In the genomic region with DNA sequence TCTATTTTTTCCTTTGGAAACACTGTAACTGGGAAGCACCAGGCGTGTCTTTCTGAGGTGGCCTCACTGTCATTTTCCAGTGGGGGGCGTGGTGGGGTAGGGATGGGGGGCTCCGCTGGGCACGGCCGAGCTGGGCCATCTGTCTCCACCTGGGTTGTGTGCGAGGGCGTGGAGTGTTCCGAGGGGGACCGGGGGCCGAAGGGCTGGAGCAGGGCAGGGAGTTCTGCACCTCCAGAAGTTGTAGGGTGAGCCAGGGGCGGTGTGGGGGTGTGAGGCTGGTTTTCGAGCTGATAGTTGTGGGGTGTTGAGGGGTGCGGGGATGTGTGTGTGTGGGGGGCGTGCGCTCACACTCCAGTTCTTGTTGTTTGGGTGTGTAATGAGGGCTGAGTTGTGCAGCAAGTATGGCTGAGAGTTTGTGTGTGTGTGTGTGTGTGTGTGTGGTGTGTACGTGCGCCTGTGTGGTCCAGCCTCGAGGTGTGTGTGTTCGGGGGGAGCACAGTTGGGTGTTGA, we compare ENCODE assay signal across 7 cellular contexts. TPM values are rescaled to one million over a fixed set of nuclear protein-coding genes. Genes with fewer than 3 reads are reported as not detected.
DNase-seq lines count a peak whose midpoint lies in the region; ATAC-seq, FAIRE-seq and TF ChIP-seq lines count a peak whose summit lies in the region.

No MANE protein-coding gene starts in this region.

- intact Hi-C loops in kidney (cut with DNase I) = no loop called here

- H3K9ac ChIP-seq in HUES6 (ENCODE audit: low read length) (peak overlapping the region; percentile 99), kidney (ENCODE audit: low read length in 2 of 2) (peak overlapping the region; percentile 49 to 82), subcutaneous abdominal adipose tissue (ENCODE audit: low read length in 5 of 5) (peak overlapping the region; percentile 61 to 84 (median 65))

- ATAC-seq in activated naive CD8-positive, alpha-beta T cell treated with anti-CD3 and anti-CD28 coated beads, Interleukin-2, amount 10 ng/mL, durations not matched to agents 7 days and 5 days (ENCODE audit: low read depth) = peak; percentile 33
- ATAC-seq in HG03432 (IDR thresholded peaks at IDR 0.05; ENCODE audit: unreplicated experiment) = no peak

- peaks cover 3% of the 10 kb centered on the region for H3K36me3 Mint-ChIP-seq in activated naive CD8-positive, alpha-beta T cell treated with anti-CD3 and anti-CD28 coated beads, Interleukin-2, amount 10 ng/mL, durations not matched to agents 7 days and 5 days

- POLR2A ChIA-PET in activated naive CD8-positive, alpha-beta T cell treated with anti-CD3 and anti-CD28 coated beads, Interleukin-2, amount 10 ng/mL, durations not matched to agents 7 days and 5 days (lab: Charles Lee) = interaction anchor here (0.7 to 3.5 kb wide), 6 partner anchors 9 to 156 kb away, joined by 3 to 29 read pairs (median 4); partner anchors contain the start of gene UBE2L6

- H3K4me1 Mint-ChIP-seq in activated naive CD8-positive, alpha-beta T cell treated with anti-CD3 and anti-CD28 coated beads, Interleukin-2, amount 10 ng/mL, durations not matched to agents 7 days and 5 days = peaks cover 19% of the 10 kb centered on the region

- FAIRE-seq in kidney (lab: Jason Lieb, UNC) = no peak

- H3K27me3 Mint-ChIP-seq in activated naive CD8-positive, alpha-beta T cell treated with anti-CD3 and anti-CD28 coated beads, Interleukin-2, amount 10 ng/mL, durations not matched to agents 7 days and 5 days = peaks cover 22% of the 10 kb centered on the region

- H3K9me3 Mint-ChIP-seq in activated naive CD8-positive, alpha-beta T cell treated with anti-CD3 and anti-CD28 coated beads, Interleukin-2, amount 10 ng/mL, durations not matched to agents 7 days and 5 days = no peaks in the 10 kb centered on the region

- H3K4me1 ChIP-seq in HUES6 (ENCODE audit: control insufficient read depth, insufficient read depth, low read length) (peaks cover 42% of the 10 kb centered on the region), kidney (ENCODE audit: control insufficient read depth in 1 of 2, insufficient read depth in 1 of 2, low read depth in 1 of 2, low read length in 2 of 2) (peaks cover 0 to 12% of the 10 kb centered on the region in 2 donors), subcutaneous abdominal adipose tissue (ENCODE audit: control insufficient read depth in 5 of 5, insufficient read depth in 5 of 5, low read length in 5 of 5) (peaks cover 4 to 30% (median 28%) of the 10 kb centered on the region in 5 donors)

- H3K4me3 Mint-ChIP-seq in activated naive CD8-positive, alpha-beta T cell treated with anti-CD3 and anti-CD28 coated beads, Interleukin-2, amount 10 ng/mL, durations not matched to agents 7 days and 5 days = peak overlapping the region; percentile 99

- H3K9me3 ChIP-seq in HUES6 (ENCODE audit: control insufficient read depth, insufficient read depth, low read depth, low read length) (no peaks in the 10 kb centered on the region), kidney (ENCODE audit: control insufficient read depth in 1 of 2, low read length in 2 of 2) (no peaks in the 10 kb centered on the region), subcutaneous abdominal adipose tissue (ENCODE audit: control insufficient read depth in 5 of 5, low read length in 5 of 5) (no peaks in the 10 kb centered on the region)

- TF ChIP-seq CTCF in kidney (IDR thresholded peaks at IDR 0.05; ENCODE audit: borderline replicate concordance, extremely low read depth, insufficient read depth) = no peak

- peak; percentile 43 for DNase-seq in activated naive CD8-positive, alpha-beta T cell treated with anti-CD3 and anti-CD28 coated beads, Interleukin-2, amount 10 ng/mL, durations not matched to agents 7 days and 5 days
- no peak for DNase-seq in kidney
- DNase-seq in activated CD4-positive, CD25-positive, alpha-beta regulatory T cell treated with anti-CD3 and anti-CD28 coated beads, Interleukin-2, amount 50 U/mL, for 72 hours = no peak
- DNase-seq in NCI-H2196 treated with DMSO at 0.1 percent for 48 hours (lab: John Stamatoyannopoulos, UW; ENCODE audit: unreplicated experiment) = no peak

- H3K36me3 ChIP-seq in HUES6 (ENCODE audit: control insufficient read depth, insufficient read depth, low read length) (peaks cover 37% of the 10 kb centered on the region), kidney (ENCODE audit: control insufficient read depth in 1 of 2, insufficient read depth in 2 of 2, low read length in 2 of 2) (no peaks in the 10 kb centered on the region), subcutaneous abdominal adipose tissue (ENCODE audit: control insufficient read depth in 5 of 5, insufficient read depth in 5 of 5, low read length in 5 of 5) (no peaks in the 10 kb centered on the region)

- peak overlapping the region; percentile 88 for H3K27ac Mint-ChIP-seq in activated naive CD8-positive, alpha-beta T cell treated with anti-CD3 and anti-CD28 coated beads, Interleukin-2, amount 10 ng/mL, durations not matched to agents 7 days and 5 days

- H3K27me3 ChIP-seq in HUES6 (ENCODE audit: control insufficient read depth, insufficient read depth, low read length) (no peaks in the 10 kb centered on the region), subcutaneous abdominal adipose tissue (ENCODE audit: control insufficient read depth in 5 of 5, insufficient read depth in 4 of 5, low read length in 5 of 5) (peaks cover 0 to 6% (median 0%) of the 10 kb centered on the region in 5 donors)

- H3K27ac ChIP-seq in HUES6 (ENCODE audit: low read depth, low read length) (peak overlapping the region; percentile 100), kidney (ENCODE audit: low read depth in 2 of 2, low read length in 2 of 2) (peak overlapping the region; percentile 86 to 88), subcutaneous abdominal adipose tissue (ENCODE audit: low read depth, low read length) (peak overlapping the region; percentile 41)

- H3K4me3 ChIP-seq in HUES6 (ENCODE audit: low read depth, low read length) (peak overlapping the region; percentile 96), kidney (ENCODE audit: low read length in 2 of 2) (peak overlapping the region; percentile 79 to 93), subcutaneous abdominal adipose tissue (ENCODE audit: low read depth in 1 of 5, low read length in 5 of 5) (peak overlapping the region; percentile 81 to 90 (median 86))

RNA-seq across cellular contexts. Expression of gene YPEL4, which starts 10.8 kb away (rescaled TPM):
- total RNA-seq in activated naive CD8-positive, alpha-beta T cell treated with anti-CD3 and anti-CD28 coated beads, Interleukin-2, amount 10 ng/mL, durations not matched to agents 7 days and 5 days = 1 to 10 TPM; 6.9 to 7.1 TPM
- total RNA-seq in kidney = 0.82 TPM
- 0.88 TPM for polyA plus RNA-seq in kidney (ENCODE audit: insufficient read depth, low read depth, low replicate concordance)

RNA-seq across cellular contexts. Expression of gene CLP1, which starts 18.7 kb away (rescaled TPM):
- total RNA-seq in activated naive CD8-positive, alpha-beta T cell treated with anti-CD3 and anti-CD28 coated beads, Interleukin-2, amount 10 ng/mL, durations not matched to agents 7 days and 5 days = 10 to 100 TPM; 17.3 to 18.2 TPM
- 12.2 TPM for total RNA-seq in kidney
- polyA plus RNA-seq in kidney (ENCODE audit: insufficient read depth, low read depth, low replicate concordance) = 8.5 TPM

RNA-seq across cellular contexts. Expression of gene ZDHHC5, which starts 29.0 kb away (rescaled TPM):
- total RNA-seq in activated naive CD8-positive, alpha-beta T cell treated with anti-CD3 and anti-CD28 coated beads, Interleukin-2, amount 10 ng/mL, durations not matched to agents 7 days and 5 days = 10 to 100 TPM; 76.3 to 78.4 TPM
- 90.2 TPM for total RNA-seq in kidney
- polyA plus RNA-seq in kidney (ENCODE audit: insufficient read depth, low read depth, low replicate concordance) = 28.3 TPM

RNA-seq across cellular contexts. Expression of gene SERPING1, which starts 41.4 kb away (rescaled TPM):
- under 1 TPM; 0.45 to 0.61 TPM for total RNA-seq in activated naive CD8-positive, alpha-beta T cell treated with anti-CD3 and anti-CD28 coated beads, Interleukin-2, amount 10 ng/mL, durations not matched to agents 7 days and 5 days
- total RNA-seq in kidney = 785 TPM
- polyA plus RNA-seq in kidney (ENCODE audit: insufficient read depth, low read depth, low replicate concordance) = 361 TPM

Comparison
In these comparisons a context has a peak if more than half of its experiments do, and no peak if none do; other contexts are left out.
1. H3K27ac ChIP-seq: peak in every context shown above with its lines; median percentile 100 in HUES6; 87 in kidney; 41 in subcutaneous abdominal adipose tissue.